Comparison of ENCODE assay signal across 9 cellular contexts in the genomic region with DNA sequence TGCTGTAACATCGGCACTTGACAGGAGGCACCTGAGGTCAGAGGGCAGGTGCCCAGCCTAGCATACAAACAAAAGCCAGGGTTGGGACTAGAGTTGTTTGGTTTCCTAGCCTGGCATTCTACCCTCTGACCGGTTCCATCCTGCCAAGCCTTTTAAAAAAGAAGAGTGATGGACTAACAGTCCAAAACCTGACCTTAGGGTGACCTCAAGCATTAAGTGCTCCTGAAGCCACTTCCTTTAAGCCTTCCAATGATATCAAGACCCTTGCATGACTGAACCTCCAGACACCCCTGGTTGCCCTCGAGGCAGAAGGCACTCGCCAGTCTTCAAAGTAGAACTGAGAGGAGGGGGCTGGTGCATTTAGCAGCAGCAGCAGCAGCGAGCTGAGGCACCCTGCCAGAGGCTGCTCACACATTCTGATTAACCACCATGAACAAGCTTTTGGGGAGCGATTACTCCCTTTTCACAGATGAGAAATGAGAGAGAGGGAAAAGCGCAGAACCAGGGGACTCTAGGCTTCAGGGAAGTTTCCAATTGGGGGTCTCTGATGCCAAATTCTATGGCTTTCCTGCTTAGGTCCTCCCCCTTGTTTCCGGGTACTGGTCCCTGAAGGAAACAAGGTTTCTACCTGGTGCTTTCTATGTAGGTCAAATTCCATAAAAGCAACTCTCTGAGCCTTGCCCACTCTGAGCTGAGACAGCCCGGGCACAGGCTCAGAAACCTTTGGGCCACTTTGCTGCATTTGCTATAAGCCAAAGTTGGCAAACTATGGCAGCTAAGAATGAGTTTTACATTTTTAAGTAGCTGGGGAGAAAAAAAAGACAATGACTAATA. TPM values are rescaled to one million over a fixed set of nuclear protein-coding genes. Genes with fewer than 3 reads are reported as not detected.
DNase-seq lines count a peak whose midpoint lies in the region; ATAC-seq, FAIRE-seq and TF ChIP-seq lines count a peak whose summit lies in the region.
"Had no signal": no experiment of that assay in that cellular context is flagged by ENCODE, and none has a peak within 500 bp of the region (broad histone marks: within the 10 kb centered on the region; RNA-seq: fewer than 3 reads in every experiment).

No MANE protein-coding gene starts in this region.

- no peak for DNase-seq in GM19239 (ENCODE audit: insufficient read length, low spot score)
- DNase-seq in RPMI8226: peak; percentile 77
- DNase-seq in dorsolateral prefrontal cortex: no peak
- DNase-seq in KBM-7: no peak
- DNase-seq in upper lobe of left lung: no peak

- H3K27ac ChIP-seq in dorsolateral prefrontal cortex (peak overlapping the region in 34 of 59 donors; percentile 1 to 69 (median 44)), parathyroid adenoma (no peak overlapping the region), gastroesophageal sphincter (no peak overlapping the region), upper lobe of left lung (no peak overlapping the region)

- H3K4me3 ChIP-seq in dorsolateral prefrontal cortex (peak overlapping the region in 17 of 59 donors; percentile 1 to 35 (median 12)), parathyroid adenoma (ENCODE audit: low read depth, low read length) (no peak overlapping the region), gastroesophageal sphincter (no peak overlapping the region), upper lobe of left lung (no peak overlapping the region)
- H3K4me3 ChIP-seq: skin epidermis had no signal

- H3K9me3 ChIP-seq in parathyroid adenoma (ENCODE audit: control insufficient read depth, low read length) (no peaks in the 10 kb centered on the region), gastroesophageal sphincter (no peaks in the 10 kb centered on the region), upper lobe of left lung (no peaks in the 10 kb centered on the region)

- peaks cover 17% of the 10 kb centered on the region for H3K79me2 ChIP-seq in parathyroid adenoma

- peaks cover 23% of the 10 kb centered on the region for H3K4me1 ChIP-seq in parathyroid adenoma
- peaks cover 0 to 75% (median 0%) of the 10 kb centered on the region in 3 donors for H3K4me1 ChIP-seq in gastroesophageal sphincter
- peaks cover 9 to 29% (median 20%) of the 10 kb centered on the region in 4 donors for H3K4me1 ChIP-seq in upper lobe of left lung

- in situ Hi-C loops in KBM-7 (cut with MboI; ENCODE audit: low pct_unique_long_range_greater_than_20kb, low sequenced_read_pairs): no loop called here

- intact Hi-C loops in dorsolateral prefrontal cortex (cut with DNase I): no loop called here

- 59 to 82% methylated on average over 3 to 6 of the region's 9 CpGs for WGBS in gastroesophageal sphincter (ENCODE audit: low coverage in 1 of 2), 2 donors
- WGBS in upper lobe of left lung, 2 donors: 60 to 70% methylated on average over 9 of the region's 9 CpGs

- TF ChIP-seq EP300 in gastroesophageal sphincter (IDR thresholded peaks at IDR 0.05) (no peak), upper lobe of left lung (IDR thresholded peaks at IDR 0.05) (no peak)

- no peak overlapping the region for H2AFZ ChIP-seq in parathyroid adenoma

- ATAC-seq in gastroesophageal sphincter (no peak), upper lobe of left lung (ENCODE audit: low FRiP score in 2 of 2) (no peak)
- ATAC-seq: activated CD4-positive, CD25-positive, alpha-beta regulatory T cell treated with anti-CD3 and anti-CD28 coated beads, Interleukin-2, amount 50 U/mL, for 24 hours had no signal

- no peaks in the 10 kb centered on the region for H3K36me3 ChIP-seq in parathyroid adenoma (ENCODE audit: control insufficient read depth, insufficient read depth, low read length)
- H3K36me3 ChIP-seq in gastroesophageal sphincter: no peaks in the 10 kb centered on the region
- no peaks in the 10 kb centered on the region for H3K36me3 ChIP-seq in upper lobe of left lung

- peak; percentile 57 for FAIRE-seq in GM19239 (lab: Jason Lieb, UNC)

- no peak for TF ChIP-seq CTCF in dorsolateral prefrontal cortex (IDR thresholded peaks at IDR 0.05 in 54 of 56, conservative IDR thresholded peaks at IDR 0.05 in 2 of 56; ENCODE audit: low read depth in 1 of 56, partially characterized antibody in 56 of 56)
- TF ChIP-seq CTCF in parathyroid adenoma (IDR thresholded peaks at IDR 0.05): no peak
- no peak for TF ChIP-seq CTCF in gastroesophageal sphincter (IDR thresholded peaks at IDR 0.05)
- TF ChIP-seq CTCF in upper lobe of left lung (IDR thresholded peaks at IDR 0.05): no peak

- H3K27me3 ChIP-seq in dorsolateral prefrontal cortex (no peaks in the 10 kb centered on the region), parathyroid adenoma (ENCODE audit: control insufficient read depth, insufficient read depth, low read length) (no peaks in the 10 kb centered on the region), gastroesophageal sphincter (no peaks in the 10 kb centered on the region), upper lobe of left lung (no peaks in the 10 kb centered on the region)

- H3K9ac ChIP-seq in parathyroid adenoma: no peak overlapping the region

- peak overlapping the region; percentile 39 for H3K4me2 ChIP-seq in parathyroid adenoma (ENCODE audit: low read length)

- TF ChIP-seq POLR2A in gastroesophageal sphincter (IDR thresholded peaks at IDR 0.05) (no peak), upper lobe of left lung (IDR thresholded peaks at IDR 0.05) (no peak)

RNA-seq across cellular contexts. Expression of a gene that starts 9.1 kb away (rescaled TPM):
- total RNA-seq in dorsolateral prefrontal cortex (100 to 1,000 TPM in 67 of 120 experiments, 10 to 100 TPM in 53; 36.8 to 290 (median 105) TPM), gastroesophageal sphincter (100 to 1,000 TPM in 1 of 4 donors, 10 to 100 TPM in 3; 23.5 to 106 (median 45.9) TPM), upper lobe of left lung (10 to 100 TPM in 3 of 6 donors, 1 to 10 TPM in 3; 6.3 to 24.3 (median 10.5) TPM)

Comparison
In these comparisons a context has a peak if more than half of its experiments do, and no peak if none do; other contexts are left out.
1. H3K27ac ChIP-seq: peak in dorsolateral prefrontal cortex (34 of 59); none in parathyroid adenoma (single experiment), gastroesophageal sphincter (0 of 4) and upper lobe of left lung (0 of 4).